ENCODE assay signal across 1 cellular context in genomic region chr20:64056639-64056888, GRCh38.
TF ChIP-seq lines count a peak whose summit lies in the region.

No MANE protein-coding gene starts in this region.

TF ChIP-seq in GM12878, 131 proteins besides CTCF, POLR2A, EP300 and RAD21:
- TF ChIP-seq YBX1 (IDR thresholded peaks at IDR 0.05) (no peak), NRF1 (conservative IDR thresholded peaks at IDR 0.05; ENCODE audit: low read depth, low read length) (no peak), NFXL1 (IDR thresholded peaks at IDR 0.05; ENCODE audit: borderline replicate concordance) (no peak), SREBF1 (IDR thresholded peaks at IDR 0.05; ENCODE audit: low read length) (no peak), HCFC1 (IDR thresholded peaks at IDR 0.05; ENCODE audit: low read length) (no peak), MEF2A (IDR thresholded peaks at IDR 0.05; ENCODE audit: insufficient read depth, low read depth, low read length) (no peak)
